In the genomic region with DNA sequence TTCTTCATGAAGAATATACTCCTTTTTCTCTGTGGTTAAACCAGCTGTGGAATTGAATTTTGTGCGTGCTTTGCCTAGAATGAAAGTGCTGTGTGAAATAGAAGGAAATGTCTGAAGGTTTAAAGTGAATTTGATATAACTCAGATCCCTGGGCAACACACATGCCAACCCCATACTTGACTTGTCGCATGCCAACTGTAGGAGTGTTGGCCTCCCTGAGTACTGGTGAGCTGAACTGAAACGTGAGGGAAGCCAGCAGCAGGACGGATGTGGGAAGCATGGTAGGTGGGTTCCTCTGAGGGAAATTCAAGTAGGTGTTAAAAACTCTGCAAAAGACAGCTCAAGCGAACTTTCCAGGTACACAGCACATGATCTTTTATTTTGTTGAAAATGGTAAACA, we compare ENCODE assay signal across 2 cellular contexts.
TF ChIP-seq lines count a peak whose summit lies in the region.

No MANE protein-coding gene starts in this region.

TF ChIP-seq in HEK293, 187 proteins besides CTCF, POLR2A, EP300 and RAD21:
- TF ChIP-seq ZNF623 (tag by site-specific recombination; IDR thresholded peaks at IDR 0.05), result no peak
- TF ChIP-seq SCRT2 (tag by site-specific recombination; IDR thresholded peaks at IDR 0.05), result peak; percentile 26; the same call in 1 of the 2 replicates
- TF ChIP-seq PBX3 (CRISPR knock-in tag; IDR thresholded peaks at IDR 0.05), result no peak
- no peak for TF ChIP-seq ZNF324 (tag by site-specific recombination; IDR thresholded peaks at IDR 0.05)

TF ChIP-seq in H1, 55 proteins besides CTCF, POLR2A, EP300 and RAD21:
- TF ChIP-seq TAF7 (optimal IDR thresholded peaks at IDR 0.05; ENCODE audit: borderline replicate concordance, low read depth, low read length) (no peak), NANOG (IDR thresholded peaks at IDR 0.05; ENCODE audit: insufficient read depth, low read depth, low read length, poor library complexity, severe bottlenecking) (no peak), YY1 (IDR thresholded peaks at IDR 0.05; ENCODE audit: low read depth, low read length) (no peak), SP4 (IDR thresholded peaks at IDR 0.05; ENCODE audit: low read length) (no peak), SIN3A (conservative IDR thresholded peaks at IDR 0.05 in 1 of 2, IDR thresholded peaks at IDR 0.05 in 1 of 2; ENCODE audit: low read depth in 1 of 2, low read length in 2 of 2) (no peak), CTBP2 (IDR thresholded peaks at IDR 0.05; ENCODE audit: borderline replicate concordance, insufficient read depth, insufficient read length, low read length) (no peak), USF2 (IDR thresholded peaks at IDR 0.05; ENCODE audit: low read length) (no peak), ASH2L (IDR thresholded peaks at IDR 0.05; ENCODE audit: low read length) (no peak)
- TF ChIP-seq, protein P1, sequence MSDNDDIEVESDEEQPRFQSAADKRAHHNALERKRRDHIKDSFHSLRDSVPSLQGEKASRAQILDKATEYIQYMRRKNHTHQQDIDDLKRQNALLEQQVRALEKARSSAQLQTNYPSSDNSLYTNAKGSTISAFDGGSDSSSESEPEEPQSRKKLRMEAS (IDR thresholded peaks at IDR 0.05), result no peak
